1 cellular context compared by ENCODE assay signal in genomic region chr16:70728145-70728544, GRCh38.
TF ChIP-seq lines count a peak whose summit lies in the region.

No MANE protein-coding gene starts in this region.

TF ChIP-seq in HepG2, 621 proteins besides CTCF, POLR2A, EP300 and RAD21 (continued from another document):
- TF ChIP-seq TOPORS (CRISPR knock-in tag; IDR thresholded peaks at IDR 0.05) (0 out of 2 replicates have a peak, but pooled peaks have one; percentile 32), AGO1 (IDR thresholded peaks at IDR 0.05; ENCODE audit: low read depth, low read length, poor library complexity, severe bottlenecking) (peak; percentile 85), ZNF800 (CRISPR knock-in tag; IDR thresholded peaks at IDR 0.05) (no peak), CEBPB (IDR thresholded peaks at IDR 0.05; ENCODE audit: borderline replicate concordance, low read depth, low read length) (no peak), SP140L (CRISPR knock-in tag; IDR thresholded peaks at IDR 0.05; ENCODE audit: borderline replicate concordance) (no peak), ZNF781 (CRISPR knock-in tag; IDR thresholded peaks at IDR 0.05; ENCODE audit: borderline replicate concordance, not compliant biosample characterization) (no peak), ZNF180 (CRISPR knock-in tag; IDR thresholded peaks at IDR 0.05; ENCODE audit: borderline replicate concordance, low read depth) (no peak), BRD4 (CRISPR knock-in tag; IDR thresholded peaks at IDR 0.05) (no peak), ZC3H4 (CRISPR knock-in tag; IDR thresholded peaks at IDR 0.05; ENCODE audit: borderline replicate concordance) (no peak), SETDB1 (CRISPR knock-in tag; IDR thresholded peaks at IDR 0.05; ENCODE audit: borderline replicate concordance) (no peak), RBFOX2 (IDR thresholded peaks at IDR 0.05; ENCODE audit: low read depth, low read length) (no peak; the same call in 1 of the 2 replicates), ZNF431 (CRISPR knock-in tag; IDR thresholded peaks at IDR 0.05; ENCODE audit: borderline replicate concordance, low read depth) (no peak), ZNF687 (CRISPR knock-in tag; IDR thresholded peaks at IDR 0.05) (peak; percentile 26; the same call in 1 of the 2 replicates), ZSCAN21 (CRISPR knock-in tag; IDR thresholded peaks at IDR 0.05; ENCODE audit: borderline replicate concordance) (0 out of 2 replicates have a peak, but pooled peaks have one; percentile 15), ZNF703 (CRISPR knock-in tag; IDR thresholded peaks at IDR 0.05; ENCODE audit: borderline replicate concordance) (no peak), ZNF564 (CRISPR knock-in tag; IDR thresholded peaks at IDR 0.05) (no peak)
TF ChIP-seq in HepG2: peak in this region for 6.
